1 cellular context compared by ENCODE assay signal in genomic region chr2:200811336-200812121, GRCh38.
TF ChIP-seq lines count a peak whose summit lies in the region.

TSS of gene BZW1 (plus strand) at chr2:200811910. CDS start at chr2:200813218, 1,308 bp downstream.

TF ChIP-seq in HepG2, 621 proteins besides CTCF, POLR2A, EP300 and RAD21 (continued from another document and continues in another):
- TF ChIP-seq PBX3 (CRISPR knock-in tag; IDR thresholded peaks at IDR 0.05; ENCODE audit: borderline replicate concordance) (0 out of 2 replicates have a peak, but pooled peaks have one; percentile 23), TFDP1 (CRISPR knock-in tag; IDR thresholded peaks at IDR 0.05; ENCODE audit: borderline replicate concordance) (peak; percentile 77; the same call in 1 of the 2 replicates), ZNF343 (CRISPR knock-in tag; IDR thresholded peaks at IDR 0.05) (no peak; the same call in 1 of the 2 replicates), NR2F1 (CRISPR knock-in tag; IDR thresholded peaks at IDR 0.05) (peak in 1 of 2 experiments; percentile 48; a peak in 1 of 4 replicates), SP1 (IDR thresholded peaks at IDR 0.05) (no peak; the same call in 1 of the 2 replicates), SP1 (CRISPR knock-in tag; IDR thresholded peaks at IDR 0.05) (peak; percentile 79), HMGXB3 (CRISPR knock-in tag; IDR thresholded peaks at IDR 0.05; ENCODE audit: borderline replicate concordance) (no peak), NBN (conservative IDR thresholded peaks at IDR 0.05) (no peak), ZNF33A (CRISPR knock-in tag; IDR thresholded peaks at IDR 0.05; ENCODE audit: borderline replicate concordance) (no peak), ZNF891 (CRISPR knock-in tag; IDR thresholded peaks at IDR 0.05) (peak; percentile 53; the same call in 1 of the 2 replicates), ZNF510 (CRISPR knock-in tag; IDR thresholded peaks at IDR 0.05; ENCODE audit: low read depth) (no peak), RFX1 (IDR thresholded peaks at IDR 0.05) (no peak), ZNF484 (CRISPR knock-in tag; IDR thresholded peaks at IDR 0.05; ENCODE audit: borderline replicate concordance, low read depth) (no peak), DPF2 (CRISPR knock-in tag; IDR thresholded peaks at IDR 0.05; ENCODE audit: borderline replicate concordance, low read depth) (no peak), U2AF2 (IDR thresholded peaks at IDR 0.05; ENCODE audit: low read depth, low read length) (no peak), EHMT2 (IDR thresholded peaks at IDR 0.05; ENCODE audit: borderline replicate concordance, low read depth, low read length) (no peak; the same call in 1 of the 2 replicates), MATR3 (CRISPR knock-in tag; IDR thresholded peaks at IDR 0.05) (no peak), TCF12 (IDR thresholded peaks at IDR 0.05) (no peak), TCF12 (CRISPR knock-in tag; IDR thresholded peaks at IDR 0.05) (no peak), AKNA (CRISPR knock-in tag; IDR thresholded peaks at IDR 0.05; ENCODE audit: borderline replicate concordance) (no peak), CAMTA2 (CRISPR knock-in tag; IDR thresholded peaks at IDR 0.05; ENCODE audit: borderline replicate concordance) (peak; percentile 91; the same call in 1 of the 2 replicates), ASH2L (IDR thresholded peaks at IDR 0.05; ENCODE audit: insufficient read length, low read depth, low read length) (peak; percentile 94), THAP7 (CRISPR knock-in tag; IDR thresholded peaks at IDR 0.05) (peak; percentile 80; the same call in 1 of the 2 replicates), POLR2AphosphoS2 (IDR thresholded peaks at IDR 0.05; ENCODE audit: low read depth, low read length) (peak; percentile 87; the same call in 1 of the 2 replicates), ZHX2 (IDR thresholded peaks at IDR 0.05; ENCODE audit: low read depth) (0 out of 2 replicates have a peak, but pooled peaks have one; percentile 61), ZHX2 (CRISPR knock-in tag; IDR thresholded peaks at IDR 0.05; ENCODE audit: borderline replicate concordance) (no peak), FOXK1 (CRISPR knock-in tag; IDR thresholded peaks at IDR 0.05; ENCODE audit: borderline replicate concordance, low read depth) (peak; percentile 65; the same call in 1 of the 2 replicates), SNAI1 (CRISPR knock-in tag; IDR thresholded peaks at IDR 0.05; ENCODE audit: borderline replicate concordance) (no peak; the same call in 1 of the 2 replicates), NR0B2 (CRISPR knock-in tag; IDR thresholded peaks at IDR 0.05) (peak; percentile 93), ZNF652 (CRISPR knock-in tag; IDR thresholded peaks at IDR 0.05; ENCODE audit: borderline replicate concordance, low read depth) (peak; percentile 14; the same call in 1 of the 2 replicates), ERF (CRISPR knock-in tag; IDR thresholded peaks at IDR 0.05) (peak; percentile 57; the same call in 1 of the 2 replicates), ZNF7 (CRISPR knock-in tag; IDR thresholded peaks at IDR 0.05) (no peak; the same call in 1 of the 2 replicates), ZBTB7A (CRISPR knock-in tag; IDR thresholded peaks at IDR 0.05) (no peak), ZSCAN12 (CRISPR knock-in tag; IDR thresholded peaks at IDR 0.05) (no peak), LCORL (IDR thresholded peaks at IDR 0.05) (no peak), LCORL (CRISPR knock-in tag; IDR thresholded peaks at IDR 0.05) (peak; percentile 71), RBAK (CRISPR knock-in tag; IDR thresholded peaks at IDR 0.05) (no peak), KAT2B (IDR thresholded peaks at IDR 0.05; ENCODE audit: borderline replicate concordance, low read depth, low read length) (no peak), ZNF761 (CRISPR knock-in tag; conservative IDR thresholded peaks at IDR 0.05) (no peak), NR3C1 (CRISPR knock-in tag; IDR thresholded peaks at IDR 0.05) (0 out of 2 replicates have a peak, but pooled peaks have one; percentile 42), EEA1 (CRISPR knock-in tag; IDR thresholded peaks at IDR 0.05; ENCODE audit: borderline replicate concordance) (no peak), NCOA2 (CRISPR knock-in tag; IDR thresholded peaks at IDR 0.05) (no peak; the same call in 1 of the 2 replicates)
